14 cellular contexts compared by ENCODE assay signal in genomic region chr15:68511073-68511991, GRCh38.
DNase-seq lines count a peak whose midpoint lies in the region; ATAC-seq and TF ChIP-seq lines count a peak whose summit lies in the region.
"Had no signal": no experiment of that assay in that cellular context is flagged by ENCODE, and none has a peak within 500 bp of the region (broad histone marks: within the 10 kb centered on the region; RNA-seq: fewer than 3 reads in every experiment).

No MANE protein-coding gene starts in this region.

- DNase-seq in AG08395 (ENCODE audit: low spot score) (peak; percentile 70), T1000 (lab: John Stamatoyannopoulos, UW) (peak; percentile 9), fibroblast of pulmonary artery (ENCODE audit: low read depth) (peak; percentile 95), osteoblast (ENCODE audit: insufficient read length, low spot score, missing footprints) (peak; percentile 90), NCI-H1436 treated with DMSO at 0.1 percent for 48 hours (lab: John Stamatoyannopoulos, UW) (no peak), NCI-H526 (lab: John Stamatoyannopoulos, UW) (no peak), DMS79 (lab: John Stamatoyannopoulos, UW) (no peak)
- DNase-seq: activated naive CD8-positive, alpha-beta T cell treated with anti-CD3 and anti-CD28 coated beads, Interleukin-2, amount 10 ng/mL, durations not matched to agents 7 days and 5 days; DMS53; glutamatergic neuron; MM.1S; NCI-H2171; WERI-Rb-1 had no signal

- no peaks in the 10 kb centered on the region for H4K20me1 ChIP-seq in osteoblast (ENCODE audit: insufficient read depth, low read length)

- peak overlapping the region; percentile 55 for H2AFZ ChIP-seq in osteoblast (ENCODE audit: low read length)

- no peaks in the 10 kb centered on the region for H3K79me2 ChIP-seq in osteoblast (ENCODE audit: insufficient read depth, low read length)

- peaks cover 27% of the 10 kb centered on the region for H3K4me1 ChIP-seq in osteoblast (ENCODE audit: insufficient read depth, low read length)

- peak overlapping the region; percentile 65 for H3K4me2 ChIP-seq in osteoblast (ENCODE audit: insufficient read depth, low read length)

- no peak for ATAC-seq in GM19035 (IDR thresholded peaks at IDR 0.05; ENCODE audit: unreplicated experiment)

- H3K9me3 ChIP-seq in osteoblast (ENCODE audit: low read depth, low read length): no peaks in the 10 kb centered on the region

- peak overlapping the region; percentile 83 for H3K27ac ChIP-seq in osteoblast (ENCODE audit: low read depth, low read length)
- H3K27ac ChIP-seq: WERI-Rb-1 had no signal

- H3K4me3 ChIP-seq in fibroblast of pulmonary artery (replicated peaks; ENCODE audit: low read depth, low read length) (no peak overlapping the region), osteoblast (ENCODE audit: insufficient read depth, low read length) (peak overlapping the region; percentile 11)

- TF ChIP-seq CTCF in fibroblast of pulmonary artery (IDR thresholded peaks at IDR 0.05; ENCODE audit: low read length, missing control alignments) (no peak), osteoblast (IDR thresholded peaks at IDR 0.05; ENCODE audit: extremely low read depth, low read depth, low read length) (no peak)

- no peaks in the 10 kb centered on the region for H3K36me3 ChIP-seq in osteoblast (ENCODE audit: insufficient read depth, low read length)
- H3K36me3 ChIP-seq: WERI-Rb-1 had no signal

- no peaks in the 10 kb centered on the region for H3K27me3 ChIP-seq in osteoblast (ENCODE audit: insufficient read depth, low read length)

Comparison
In these comparisons a context has a peak if more than half of its experiments do, and no peak if none do; other contexts are left out.
1. DNase-seq: peak in AG08395 (single experiment), T1000 (single experiment), fibroblast of pulmonary artery (single experiment) and osteoblast (single experiment); none in NCI-H1436 treated with DMSO at 0.1 percent for 48 hours (single experiment), NCI-H526 (0 of 2) and DMS79 (single experiment).